In genomic region chr12:57846577-57847319, GRCh38 we compare ENCODE assay signal across 8 cellular contexts. TPM values are rescaled to one million over a fixed set of nuclear protein-coding genes. Genes with fewer than 3 reads are reported as not detected.
DNase-seq lines count a peak whose midpoint lies in the region; ATAC-seq and TF ChIP-seq lines count a peak whose summit lies in the region.

CTDSP2 (minus strand) TSS chr12:57846729; CDS start chr12:57846435, 294 bp downstream.

- H3K9me3 Mint-ChIP-seq in activated T-helper 17 cell treated with anti-CD3 and anti-CD28 coated beads, Interleukin-2, amount 50 U/mL, for 72 hours = no peaks in the 10 kb centered on the region
- H3K9me3 Mint-ChIP-seq in naive B cell = no peaks in the 10 kb centered on the region
- H3K9me3 Mint-ChIP-seq in stimulated activated effector memory CD8-positive, alpha-beta T cell treated with anti-CD3 and anti-CD28 coated beads, Interleukin-12 subunit alpha, Interleukin-12 subunit beta, amount 100 ng/mL, for 72 hours = no peaks in the 10 kb centered on the region

- H3K27me3 ChIP-seq in GM23248 (replicated peaks; ENCODE audit: insufficient read depth) = no peaks in the 10 kb centered on the region
- H3K27me3 ChIP-seq in Loucy (ENCODE audit: insufficient read depth, low read length, poor library complexity, severe bottlenecking) = no peaks in the 10 kb centered on the region
- H3K27me3 ChIP-seq in RWPE2 (ENCODE audit: insufficient read depth, poor library complexity, severe bottlenecking) = no peaks in the 10 kb centered on the region

- peak within 1 kb of the TSS; percentile 84 for H3K4me2 ChIP-seq in GM23248 (ENCODE audit: unreplicated experiment)
- peak within 1 kb of the TSS; percentile 83 for H3K4me2 ChIP-seq in Loucy (ENCODE audit: low read depth, low read length, poor library complexity, severe bottlenecking)

- H3K4me1 Mint-ChIP-seq in activated T-helper 17 cell treated with anti-CD3 and anti-CD28 coated beads, Interleukin-2, amount 50 U/mL, for 72 hours = peaks cover 34% of the 10 kb centered on the region
- peaks cover 43 to 63% (median 55%) of the 10 kb centered on the region in 3 donors for H3K4me1 Mint-ChIP-seq in naive B cell
- peaks cover 36% of the 10 kb centered on the region for H3K4me1 Mint-ChIP-seq in stimulated activated effector memory CD8-positive, alpha-beta T cell treated with anti-CD3 and anti-CD28 coated beads, Interleukin-12 subunit alpha, Interleukin-12 subunit beta, amount 100 ng/mL, for 72 hours

- peaks cover 47% of the 10 kb centered on the region for H3K79me2 ChIP-seq in GM23248 (ENCODE audit: insufficient read depth)
- H3K79me2 ChIP-seq in Loucy (ENCODE audit: insufficient read depth, low read length) = peaks cover 47% of the 10 kb centered on the region

- peaks cover 27% of the 10 kb centered on the region for H3K4me1 ChIP-seq in GM23248 (ENCODE audit: insufficient read depth)
- H3K4me1 ChIP-seq in Loucy (ENCODE audit: insufficient read depth, low read length, poor library complexity, severe bottlenecking) = peaks cover 45% of the 10 kb centered on the region
- H3K4me1 ChIP-seq in RWPE2 (ENCODE audit: insufficient read depth, poor library complexity, severe bottlenecking) = peaks cover 4% of the 10 kb centered on the region

- no peaks in the 10 kb centered on the region for H3K9me2 ChIP-seq in GM23248 (ENCODE audit: insufficient read depth)
- no peaks in the 10 kb centered on the region for H3K9me2 ChIP-seq in Loucy (replicated peaks; ENCODE audit: low read depth, low read length)

- H3K36me3 ChIP-seq in GM23248 (ENCODE audit: low read depth) = no peaks in the 10 kb centered on the region
- H3K36me3 ChIP-seq in Loucy (ENCODE audit: insufficient read depth, low read length) = no peaks in the 10 kb centered on the region
- H3K36me3 ChIP-seq in RWPE2 (ENCODE audit: low read depth) = peaks cover 4% of the 10 kb centered on the region

- H4K20me1 ChIP-seq in GM23248 (ENCODE audit: insufficient read depth) (peaks cover 14% of the 10 kb centered on the region), Loucy (ENCODE audit: insufficient read depth, low read length, poor library complexity, severe bottlenecking) (peaks cover 35% of the 10 kb centered on the region)

- H3K27me3 Mint-ChIP-seq in activated T-helper 17 cell treated with anti-CD3 and anti-CD28 coated beads, Interleukin-2, amount 50 U/mL, for 72 hours = peaks cover 4% of the 10 kb centered on the region
- peaks cover 5 to 8% (median 7%) of the 10 kb centered on the region in 3 donors for H3K27me3 Mint-ChIP-seq in naive B cell

- peak within 1 kb of the TSS; percentile 98 for H3K9ac ChIP-seq in GM23248
- H3K9ac ChIP-seq in Loucy (ENCODE audit: low read depth, low read length, poor library complexity, severe bottlenecking) = peak within 1 kb of the TSS; percentile 93

- WGBS in GM23248 (ENCODE audit: low coverage in 1 of 2, low lambda C conversion rate in 2 of 2, missing lambda C conversion rate in 2 of 2), 2 experiments = 1 to 2% methylated on average over 28 to 52 of the region's 58 CpGs

- DNase-seq in DMS 273 treated with DMSO at 0.1 percent for 48 hours (lab: John Stamatoyannopoulos, UW) (peak; percentile 89), GM23248 (peak; percentile 99), RWPE2 (ENCODE audit: low spot score) (peak; percentile 97), fibroblast of gingiva (ENCODE audit: low read depth) (peak; percentile 99), naive B cell (peak; percentile 78)
- peak; percentile 76 to 92 for DNase-seq in stimulated activated effector memory CD8-positive, alpha-beta T cell treated with anti-CD3 and anti-CD28 coated beads, Interleukin-12 subunit alpha, Interleukin-12 subunit beta, amount 100 ng/mL, for 72 hours (ENCODE audit: low spot score in 2 of 2)

- H3K36me3 Mint-ChIP-seq in activated T-helper 17 cell treated with anti-CD3 and anti-CD28 coated beads, Interleukin-2, amount 50 U/mL, for 72 hours (ENCODE audit: low read depth) = peaks cover 6% of the 10 kb centered on the region
- H3K36me3 Mint-ChIP-seq in naive B cell = no peaks in the 10 kb centered on the region
- peaks cover 6% of the 10 kb centered on the region for H3K36me3 Mint-ChIP-seq in stimulated activated effector memory CD8-positive, alpha-beta T cell treated with anti-CD3 and anti-CD28 coated beads, Interleukin-12 subunit alpha, Interleukin-12 subunit beta, amount 100 ng/mL, for 72 hours

- no peak for TF ChIP-seq CTCF in Loucy (conservative IDR thresholded peaks at IDR 0.05; ENCODE audit: low read length)
- no peak for TF ChIP-seq CTCF in RWPE2 (IDR thresholded peaks at IDR 0.05; ENCODE audit: poor library complexity, severe bottlenecking)

- peak within 1 kb of the TSS; percentile 85 for H3K27ac Mint-ChIP-seq in activated T-helper 17 cell treated with anti-CD3 and anti-CD28 coated beads, Interleukin-2, amount 50 U/mL, for 72 hours
- H3K27ac Mint-ChIP-seq in naive B cell = peak within 1 kb of the TSS; percentile 69 to 95 (median 82)
- H3K27ac Mint-ChIP-seq in stimulated activated effector memory CD8-positive, alpha-beta T cell treated with anti-CD3 and anti-CD28 coated beads, Interleukin-12 subunit alpha, Interleukin-12 subunit beta, amount 100 ng/mL, for 72 hours = peak within 1 kb of the TSS; percentile 74

- peak within 1 kb of the TSS; percentile 86 for H2AFZ ChIP-seq in GM23248
- H2AFZ ChIP-seq in Loucy (ENCODE audit: low read length) = peak within 1 kb of the TSS; percentile 89

- ATAC-seq in RWPE2 (ENCODE audit: low read depth) (peak; percentile 61), naive B cell (ENCODE audit: low read depth in 2 of 2) (peak; percentile 30 to 38)
- peak; percentile 79 for ATAC-seq in activated T-helper 17 cell treated with anti-CD3 and anti-CD28 coated beads, Interleukin-2, amount 50 U/mL, for 72 hours (replicated peaks)
- peak; percentile 61 for ATAC-seq in stimulated activated effector memory CD8-positive, alpha-beta T cell treated with anti-CD3 and anti-CD28 coated beads, Interleukin-12 subunit alpha, Interleukin-12 subunit beta, amount 100 ng/mL, for 72 hours

- no peaks in the 10 kb centered on the region for H3K9me3 ChIP-seq in GM23248 (ENCODE audit: low read depth)
- H3K9me3 ChIP-seq in Loucy (ENCODE audit: insufficient read depth, low read depth, low read length) = no peaks in the 10 kb centered on the region
- H3K9me3 ChIP-seq in RWPE2 (ENCODE audit: severe bottlenecking) = no peaks in the 10 kb centered on the region

- peak within 1 kb of the TSS; percentile 98 for H3K4me3 ChIP-seq in GM23248
- H3K4me3 ChIP-seq in Loucy (ENCODE audit: low read length, poor library complexity, severe bottlenecking) = peak within 1 kb of the TSS; percentile 97
- peak within 1 kb of the TSS; percentile 86 for H3K4me3 ChIP-seq in RWPE2 (ENCODE audit: severe bottlenecking)

- peak within 1 kb of the TSS; percentile 98 for H3K27ac ChIP-seq in GM23248
- H3K27ac ChIP-seq in RWPE2 (ENCODE audit: poor library complexity, severe bottlenecking) = peak within 1 kb of the TSS; percentile 70

- H3F3A ChIP-seq in GM23248 (ENCODE audit: insufficient read depth) (peaks cover 28% of the 10 kb centered on the region), Loucy (ENCODE audit: low read depth) (no peaks in the 10 kb centered on the region)

- peak within 1 kb of the TSS; percentile 88 for H3K4me3 Mint-ChIP-seq in activated T-helper 17 cell treated with anti-CD3 and anti-CD28 coated beads, Interleukin-2, amount 50 U/mL, for 72 hours
- peak within 1 kb of the TSS; percentile 86 to 96 (median 92) for H3K4me3 Mint-ChIP-seq in naive B cell
- peak within 1 kb of the TSS; percentile 75 for H3K4me3 Mint-ChIP-seq in stimulated activated effector memory CD8-positive, alpha-beta T cell treated with anti-CD3 and anti-CD28 coated beads, Interleukin-12 subunit alpha, Interleukin-12 subunit beta, amount 100 ng/mL, for 72 hours

- in situ Hi-C loops in GM23248 (cut with MboI) = no loop called here

RNA-seq across cellular contexts. Expression of gene CTDSP2, which starts in this region (rescaled TPM):
- 97.3 and 109 TPM in 2 replicates for total RNA-seq in GM23248 (2014; rRNA removed; shearing (Covaris generic))
- polyA plus RNA-seq in GM23248 (2016; fragmentation: Nextera tagmentation; extraction: Ambion mirVana) = 51.7 and 52.7 TPM in 2 replicates
- total RNA-seq in activated T-helper 17 cell treated with anti-CD3 and anti-CD28 coated beads, Interleukin-2, amount 50 U/mL, for 72 hours = 100 to 1,000 TPM in 1 of 2 donors, 10 to 100 TPM in 1; 68.5 to 113 TPM
- polyA plus RNA-seq in naive B cell (ENCODE audit: low read depth in 6 of 6) = 10 to 100 TPM; 44.3 to 65.3 (median 53.2) TPM

Comparison
In these comparisons a context has a peak if more than half of its experiments do, and no peak if none do; other contexts are left out.
1. Peak in every context shown above with its lines: DNase-seq, ATAC-seq, H3K4me3 ChIP-seq and H3K27ac ChIP-seq.